ENCODE assay signal across 20 cellular contexts in genomic region chr6:133083248-133083967, GRCh38.
DNase-seq lines count a peak whose midpoint lies in the region; ATAC-seq and TF ChIP-seq lines count a peak whose summit lies in the region.
"Had no signal": no experiment of that assay in that cellular context is flagged by ENCODE, and none has a peak within 500 bp of the region (broad histone marks: within the 10 kb centered on the region; RNA-seq: fewer than 3 reads in every experiment).

No MANE protein-coding gene starts in this region.

- no peaks in the 10 kb centered on the region for H3K36me3 Mint-ChIP-seq in activated naive CD8-positive, alpha-beta T cell treated with anti-CD3 and anti-CD28 coated beads, Interleukin-2, amount 50 U/mL, for 24 hours (ENCODE audit: low read depth)

- H3K79me1 ChIP-seq in trophoblast cell (ENCODE audit: low read length): no peaks in the 10 kb centered on the region

- no peak overlapping the region for H4K91ac ChIP-seq in trophoblast cell (ENCODE audit: low read depth, low read length)

- intact Hi-C loops in psoas muscle (cut with DNase I): no loop called here
- intact Hi-C loops in mucosa of descending colon (cut with DNase I, micrococcal nuclease): no loop called here

- H3K27ac Mint-ChIP-seq in activated naive CD8-positive, alpha-beta T cell treated with anti-CD3 and anti-CD28 coated beads, Interleukin-2, amount 50 U/mL, for 24 hours: no peak overlapping the region
- H3K27ac Mint-ChIP-seq: T-helper 17 cell had no signal

- H2AFZ ChIP-seq in trophoblast cell (ENCODE audit: insufficient read depth, low read length, poor library complexity): no peak overlapping the region

- no peak overlapping the region for H2AK5ac ChIP-seq in trophoblast cell (ENCODE audit: low read length)

- H2BK120ac ChIP-seq in trophoblast cell (ENCODE audit: insufficient read depth, low read length, poor library complexity): no peak overlapping the region

- no peaks in the 10 kb centered on the region for H3K36me3 ChIP-seq in psoas muscle (ENCODE audit: insufficient read depth in 1 of 2, low read depth in 1 of 2)
- H3K36me3 ChIP-seq in mucosa of descending colon (ENCODE audit: low read depth): no peaks in the 10 kb centered on the region
- H3K36me3 ChIP-seq in trophoblast cell (ENCODE audit: control insufficient read depth in 1 of 2, insufficient read depth in 2 of 2, low read length in 2 of 2): no peaks in the 10 kb centered on the region
- H3K36me3 ChIP-seq: BLaER1, neutrophil, vagina, WERI-Rb-1 had no signal

- no peak overlapping the region for H3K18ac ChIP-seq in trophoblast cell (ENCODE audit: low read length)

- H3K4me1 ChIP-seq in psoas muscle (peaks cover 20% of the 10 kb centered on the region), mucosa of descending colon (ENCODE audit: low read depth) (no peaks in the 10 kb centered on the region), trophoblast cell (ENCODE audit: control insufficient read depth in 1 of 2, insufficient read depth in 2 of 2, low read length in 2 of 2) (no peaks in the 10 kb centered on the region)
- H3K4me1 ChIP-seq: BLaER1, vagina had no signal

- no peak overlapping the region for H3K4me2 ChIP-seq in trophoblast cell (ENCODE audit: low read length)
- H3K4me2 ChIP-seq: A549, BLaER1 had no signal

- H3K9me3 ChIP-seq in psoas muscle (no peaks in the 10 kb centered on the region), mucosa of descending colon (no peaks in the 10 kb centered on the region), trophoblast cell (ENCODE audit: insufficient read depth, low read depth, low read length) (no peaks in the 10 kb centered on the region)
- H3K9me3 ChIP-seq: A549, BLaER1, neutrophil, vagina had no signal

- H3K23ac ChIP-seq in trophoblast cell (ENCODE audit: low read length): no peak overlapping the region

- H2BK12ac ChIP-seq in trophoblast cell (ENCODE audit: low read length): no peak overlapping the region

- no peak overlapping the region for H3K4ac ChIP-seq in trophoblast cell (ENCODE audit: low read depth, low read length)

- no peak overlapping the region for H3K14ac ChIP-seq in trophoblast cell (ENCODE audit: low read length)

- peaks cover 2% of the 10 kb centered on the region for H3K27me3 Mint-ChIP-seq in activated naive CD8-positive, alpha-beta T cell treated with anti-CD3 and anti-CD28 coated beads, Interleukin-2, amount 50 U/mL, for 24 hours

- peak; percentile 73 to 94 (median 82) for ATAC-seq in psoas muscle
- no peak for ATAC-seq in activated naive CD8-positive, alpha-beta T cell treated with anti-CD3 and anti-CD28 coated beads, Interleukin-2, amount 50 U/mL, for 24 hours
- ATAC-seq in mucosa of descending colon: no peak
- ATAC-seq: A549, GM12878, Panc1, T-helper 17 cell had no signal

- TF ChIP-seq CTCF in epithelial cell of esophagus (IDR thresholded peaks at IDR 0.05; ENCODE audit: insufficient read depth, low read depth, low read length, missing control alignments) (no peak), psoas muscle (IDR thresholded peaks at IDR 0.05) (no peak), mucosa of descending colon (IDR thresholded peaks at IDR 0.05) (no peak)

- no peak overlapping the region for H4K8ac ChIP-seq in trophoblast cell (ENCODE audit: low read depth, low read length)

- H4K12ac ChIP-seq in trophoblast cell (ENCODE audit: low read depth, low read length): no peak overlapping the region

- WGBS in psoas muscle, 3 donors: 18 to 36% (median 26%) methylated on average over 2 of the region's 2 CpGs
- WGBS in trophoblast cell (ENCODE audit: extremely low coverage, insufficient coverage, insufficient read length): no CpG with 5 or more reads among the region's 2 CpGs

- H3K9ac ChIP-seq in trophoblast cell (ENCODE audit: low read length): no peak overlapping the region
- H3K9ac ChIP-seq: BLaER1 had no signal

- DNase-seq in NCI-H2081 (lab: John Stamatoyannopoulos, UW) (peak; percentile 3 to 61), NCI-H2081 treated with DMSO at 0.1 percent for 48 hours (lab: John Stamatoyannopoulos, UW) (no peak), NCI-H2107 (lab: John Stamatoyannopoulos, UW) (peak; percentile 29), epithelial cell of esophagus (ENCODE audit: low read depth) (peak; percentile 19), psoas muscle (no peak), mucosa of descending colon (no peak), trophoblast cell (no peak)
- DNase-seq in activated naive CD8-positive, alpha-beta T cell treated with anti-CD3 and anti-CD28 coated beads, Interleukin-2, amount 50 U/mL, for 24 hours: no peak
- DNase-seq: activated CD4-positive, alpha-beta T cell treated with anti-CD3 and anti-CD28 coated beads, Interleukin-2, amount 50 U/mL, for 1 hour; activated CD8-positive, alpha-beta memory T cell treated with anti-CD3 and anti-CD28 coated beads, Interleukin-2, amount 50 U/mL, for 48 hours; activated effector memory CD4-positive, alpha-beta T cell treated with anti-CD3 and anti-CD28 coated beads, Interleukin-2, amount 50 U/mL, for 16 hours; NCI-H2227 treated with DMSO at 0.1 percent for 48 hours; T-helper 17 cell; WERI-Rb-1 had no signal

- peak overlapping the region; percentile 60 for H3K27ac ChIP-seq in psoas muscle
- H3K27ac ChIP-seq in trophoblast cell (ENCODE audit: low read depth, low read length): no peak overlapping the region
- H3K27ac ChIP-seq: A549, BLaER1, neutrophil, vagina, WERI-Rb-1 had no signal

- H3K79me2 ChIP-seq in trophoblast cell (ENCODE audit: control insufficient read depth, insufficient read depth, low read length, poor library complexity): no peaks in the 10 kb centered on the region

- H3K4me3 Mint-ChIP-seq in activated naive CD8-positive, alpha-beta T cell treated with anti-CD3 and anti-CD28 coated beads, Interleukin-2, amount 50 U/mL, for 24 hours: no peak overlapping the region
- H3K4me3 Mint-ChIP-seq: T-helper 17 cell had no signal

- H2BK5ac ChIP-seq in trophoblast cell (ENCODE audit: low read depth, low read length, poor library complexity): no peak overlapping the region

- no peaks in the 10 kb centered on the region for H3K9me3 Mint-ChIP-seq in activated naive CD8-positive, alpha-beta T cell treated with anti-CD3 and anti-CD28 coated beads, Interleukin-2, amount 50 U/mL, for 24 hours

- no peak overlapping the region for H3K4me3 ChIP-seq in epithelial cell of esophagus (ENCODE audit: low read length)
- H3K4me3 ChIP-seq in psoas muscle: no peak overlapping the region
- H3K4me3 ChIP-seq in mucosa of descending colon: no peak overlapping the region
- no peak overlapping the region for H3K4me3 ChIP-seq in trophoblast cell (ENCODE audit: low read depth, low read length)
- H3K4me3 ChIP-seq: A549, BLaER1, GM12878, vagina had no signal

- H3K27me3 ChIP-seq in psoas muscle (ENCODE audit: insufficient read depth in 3 of 3, low read length in 2 of 3) (no peaks in the 10 kb centered on the region), trophoblast cell (ENCODE audit: insufficient read depth, low read length) (no peaks in the 10 kb centered on the region)
- H3K27me3 ChIP-seq: BLaER1, neutrophil, vagina had no signal

- no peaks in the 10 kb centered on the region for H3K4me1 Mint-ChIP-seq in activated naive CD8-positive, alpha-beta T cell treated with anti-CD3 and anti-CD28 coated beads, Interleukin-2, amount 50 U/mL, for 24 hours
- H3K4me1 Mint-ChIP-seq: T-helper 17 cell had no signal

Comparison
In these comparisons a context has a peak if more than half of its experiments do, and no peak if none do; other contexts are left out.
1. DNase-seq: peak in NCI-H2081 (2 of 2), NCI-H2107 (single experiment) and epithelial cell of esophagus (single experiment); none in NCI-H2081 treated with DMSO at 0.1 percent for 48 hours (single experiment), psoas muscle (0 of 2), activated naive CD8-positive, alpha-beta T cell treated with anti-CD3 and anti-CD28 coated beads, Interleukin-2, amount 50 U/mL, for 24 hours (single experiment), mucosa of descending colon (0 of 3) and trophoblast cell (0 of 2).
2. ATAC-seq: peak in psoas muscle (4 of 4); none in activated naive CD8-positive, alpha-beta T cell treated with anti-CD3 and anti-CD28 coated beads, Interleukin-2, amount 50 U/mL, for 24 hours (single experiment) and mucosa of descending colon (single experiment).